Comparison of ENCODE assay signal across 8 cellular contexts in genomic region chr19:16111909-16112752, GRCh38. TPM values are rescaled to one million over a fixed set of nuclear protein-coding genes. Genes with fewer than 3 reads are reported as not detected.
DNase-seq lines count a peak whose midpoint lies in the region; ATAC-seq and TF ChIP-seq lines count a peak whose summit lies in the region.

No MANE protein-coding gene starts in this region.

- peak overlapping the region; percentile 90 for H3K4me3 ChIP-seq in CD4-positive, CD25-positive, alpha-beta regulatory T cell (ENCODE audit: low read depth, low read length)
- H3K4me3 ChIP-seq in Karpas-422 (ENCODE audit: low read length) (peak overlapping the region; percentile 85), duodenal mucosa (ENCODE audit: low read depth in 1 of 2, low read length in 2 of 2) (peak overlapping the region; percentile 90 to 93)

- H3K9me3 Mint-ChIP-seq in CD4-positive, CD25-positive, alpha-beta regulatory T cell, result no peaks in the 10 kb centered on the region
- no peaks in the 10 kb centered on the region for H3K9me3 Mint-ChIP-seq in natural killer cell

- no peaks in the 10 kb centered on the region for H3K9me3 ChIP-seq in CD4-positive, CD25-positive, alpha-beta regulatory T cell (ENCODE audit: control insufficient read depth in 2 of 2, low read length in 2 of 2)
- H3K9me3 ChIP-seq in Karpas-422 (ENCODE audit: low read length) (no peaks in the 10 kb centered on the region), duodenal mucosa (ENCODE audit: control insufficient read depth in 1 of 2, low read length in 2 of 2) (no peaks in the 10 kb centered on the region)

- H3K9me2 ChIP-seq in Karpas-422 (replicated peaks; ENCODE audit: insufficient read depth, low read length), result no peaks in the 10 kb centered on the region

- peaks cover 0 to 51% (median 33%) of the 10 kb centered on the region in 4 donors for H3K4me1 Mint-ChIP-seq in CD4-positive, CD25-positive, alpha-beta regulatory T cell
- peaks cover 25 to 38% of the 10 kb centered on the region in 2 donors for H3K4me1 Mint-ChIP-seq in natural killer cell

- H2AFZ ChIP-seq in Karpas-422 (ENCODE audit: low read length), result no peak overlapping the region

- H3K4me2 ChIP-seq in Karpas-422 (ENCODE audit: low read depth, low read length, poor library complexity, severe bottlenecking), result peak overlapping the region; percentile 79

- H3K36me3 ChIP-seq in CD4-positive, CD25-positive, alpha-beta regulatory T cell (ENCODE audit: control insufficient read depth, insufficient read depth, low read length), result peaks cover 10% of the 10 kb centered on the region
- H3K36me3 ChIP-seq in Karpas-422 (ENCODE audit: insufficient read depth, low read length) (no peaks in the 10 kb centered on the region), duodenal mucosa (ENCODE audit: control insufficient read depth in 1 of 2, insufficient read depth in 2 of 2, low read length in 2 of 2) (peaks cover 0 to 5% of the 10 kb centered on the region in 2 donors)

- no peak for ATAC-seq in CD4-positive, CD25-positive, alpha-beta regulatory T cell (ENCODE audit: low read depth in 2 of 2)
- ATAC-seq in natural killer cell (no peak), HG03378 (IDR thresholded peaks at IDR 0.05; ENCODE audit: unreplicated experiment) (no peak), GM21515 (IDR thresholded peaks at IDR 0.05; ENCODE audit: unreplicated experiment) (no peak)

- H3K4me1 ChIP-seq in CD4-positive, CD25-positive, alpha-beta regulatory T cell (ENCODE audit: control insufficient read depth, insufficient read depth, low read length, poor library complexity, severe bottlenecking), result peaks cover 38% of the 10 kb centered on the region
- H3K4me1 ChIP-seq in Karpas-422 (ENCODE audit: low read length) (peaks cover 48% of the 10 kb centered on the region), duodenal mucosa (ENCODE audit: control insufficient read depth in 1 of 2, insufficient read depth in 2 of 2, low read length in 2 of 2) (peaks cover 32 to 42% of the 10 kb centered on the region in 2 donors)

- no peaks in the 10 kb centered on the region for H3K27me3 Mint-ChIP-seq in CD4-positive, CD25-positive, alpha-beta regulatory T cell
- H3K27me3 Mint-ChIP-seq in natural killer cell (ENCODE audit: low read depth in 2 of 2), result no peaks in the 10 kb centered on the region

- DNase-seq in CD4-positive, CD25-positive, alpha-beta regulatory T cell, result no peak
- DNase-seq in Karpas-422 (peak; percentile 54), natural killer cell (no peak), epidermal melanocyte (ENCODE audit: insufficient read length, low spot score) (no peak), HT-29 (ENCODE audit: low spot score) (no peak)

- peaks cover 51% of the 10 kb centered on the region for H3K79me2 ChIP-seq in Karpas-422 (ENCODE audit: low read length)

- no peak for TF ChIP-seq CTCF in natural killer cell (IDR thresholded peaks at IDR 0.05)

- H3K27ac ChIP-seq in CD4-positive, CD25-positive, alpha-beta regulatory T cell (ENCODE audit: insufficient read depth, low read length, poor library complexity, severe bottlenecking), result peak overlapping the region; percentile 92
- H3K27ac ChIP-seq in Karpas-422 (ENCODE audit: low read length) (peak overlapping the region; percentile 42; the same call in 1 of the 2 replicates), duodenal mucosa (ENCODE audit: low read depth, low read length) (peak overlapping the region; percentile 94)

- no peaks in the 10 kb centered on the region for H3K27me3 ChIP-seq in CD4-positive, CD25-positive, alpha-beta regulatory T cell (ENCODE audit: control insufficient read depth, insufficient read depth, low read length)
- no peaks in the 10 kb centered on the region for H3K27me3 ChIP-seq in Karpas-422 (ENCODE audit: low read length)
- H3K27me3 ChIP-seq in duodenal mucosa (ENCODE audit: control insufficient read depth in 1 of 2, insufficient read depth in 2 of 2, low read length in 2 of 2), result no peaks in the 10 kb centered on the region

- H3K27ac Mint-ChIP-seq in CD4-positive, CD25-positive, alpha-beta regulatory T cell, result peak overlapping the region; percentile 96 to 99 (median 99)
- peak overlapping the region; percentile 92 to 97 for H3K27ac Mint-ChIP-seq in natural killer cell

- H3K36me3 Mint-ChIP-seq in CD4-positive, CD25-positive, alpha-beta regulatory T cell, result peaks cover 5% of the 10 kb centered on the region
- no peaks in the 10 kb centered on the region for H3K36me3 Mint-ChIP-seq in natural killer cell

- peak overlapping the region; percentile 94 for H3K9ac ChIP-seq in Karpas-422 (ENCODE audit: low read length)
- peak overlapping the region; percentile 96 to 97 for H3K9ac ChIP-seq in duodenal mucosa (ENCODE audit: low read depth in 1 of 2, low read length in 2 of 2)

- intact Hi-C loops in natural killer cell (cut with micrococcal nuclease), result loop anchor here (1.0 to 5.0 kb wide), 5 partner anchors 33 to 73 kb away; partner anchors contain the start of gene FAM32A

- peak overlapping the region; percentile 96 to 98 (median 96) for H3K4me3 Mint-ChIP-seq in CD4-positive, CD25-positive, alpha-beta regulatory T cell
- peak overlapping the region; percentile 96 for H3K4me3 Mint-ChIP-seq in natural killer cell

- no peaks in the 10 kb centered on the region; the same call in 1 of the 2 replicates for H4K20me1 ChIP-seq in Karpas-422 (ENCODE audit: insufficient read depth, low read depth, low read length)

RNA-seq across cellular contexts. Expression of gene RAB8A, which starts 0.4 kb away (rescaled TPM):
- total RNA-seq in CD4-positive, CD25-positive, alpha-beta regulatory T cell, result 88.1 TPM
- polyA plus RNA-seq in CD4-positive, CD25-positive, alpha-beta regulatory T cell, result 10 to 100 TPM; 79.6 to 93.0 (median 87.8) TPM
- total RNA-seq in Karpas-422 (2014; rRNA removed; shearing (Covaris generic); ENCODE audit: low replicate concordance), result 30.2 and 48.8 TPM in 2 replicates
- 100 to 1,000 TPM; 137 to 161 (median 149) TPM for total RNA-seq in natural killer cell
- total RNA-seq in HT-29 (2014; rRNA removed; shearing (Covaris generic)), result 37.4 and 45.9 TPM in 2 replicates

RNA-seq across cellular contexts. Expression of gene HSH2D, which starts 31.4 kb away (rescaled TPM):
- total RNA-seq in CD4-positive, CD25-positive, alpha-beta regulatory T cell, result 45.5 TPM
- 10 to 100 TPM in 3 of 4 donors, 1 to 10 TPM in 1; 8.8 to 17.0 (median 12.4) TPM for polyA plus RNA-seq in CD4-positive, CD25-positive, alpha-beta regulatory T cell
- 22.7 and 27.4 TPM in 2 replicates for total RNA-seq in Karpas-422 (2014; rRNA removed; shearing (Covaris generic); ENCODE audit: low replicate concordance)
- total RNA-seq in natural killer cell, result 100 to 1,000 TPM; 203 to 319 (median 278) TPM
- 5.8 and 9.2 TPM in 2 replicates for total RNA-seq in HT-29 (2014; rRNA removed; shearing (Covaris generic))

RNA-seq across cellular contexts. Expression of gene TPM4, which starts 35.8 kb away (rescaled TPM):
- 305 TPM for total RNA-seq in CD4-positive, CD25-positive, alpha-beta regulatory T cell
- 100 to 1,000 TPM; 109 to 163 (median 131) TPM for polyA plus RNA-seq in CD4-positive, CD25-positive, alpha-beta regulatory T cell
- total RNA-seq in Karpas-422 (2014; rRNA removed; shearing (Covaris generic); ENCODE audit: low replicate concordance), result 76.7 and 76.9 TPM in 2 replicates
- total RNA-seq in natural killer cell, result 100 to 1,000 TPM; 239 to 283 (median 266) TPM
- total RNA-seq in HT-29 (2014; rRNA removed; shearing (Covaris generic)), result 160 and 166 TPM in 2 replicates

Comparison
In these comparisons a context has a peak if more than half of its experiments do, and no peak if none do; other contexts are left out.
1. H3K27ac ChIP-seq: peak in every context shown above with its lines; median percentile 94 in duodenal mucosa; 92 in CD4-positive, CD25-positive, alpha-beta regulatory T cell; 42 in Karpas-422.